In the genomic region with DNA sequence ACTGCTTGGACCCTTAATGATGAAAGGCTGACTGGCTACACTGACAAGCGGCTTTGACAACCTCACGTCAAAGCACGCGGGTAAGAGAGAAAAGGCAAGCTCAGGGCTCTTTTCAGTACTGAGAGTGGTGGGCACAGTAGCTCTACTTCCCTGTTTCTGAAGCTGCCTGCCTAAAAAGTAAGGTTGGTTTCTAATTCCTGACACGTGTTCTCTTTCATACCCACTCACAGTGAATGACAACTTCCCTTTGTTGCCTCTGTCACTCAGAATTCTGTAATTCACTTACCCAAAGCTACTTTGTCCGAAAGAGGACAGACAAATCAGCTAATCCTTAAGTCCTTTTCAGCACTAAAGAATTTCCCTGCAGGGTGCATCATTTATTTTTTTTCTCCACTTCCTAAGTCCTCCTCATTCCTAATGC, we compare ENCODE assay signal across 11 cellular contexts.
DNase-seq lines count a peak whose midpoint lies in the region; ATAC-seq, FAIRE-seq and TF ChIP-seq lines count a peak whose summit lies in the region.
"Had no signal": no experiment of that assay in that cellular context is flagged by ENCODE, and none has a peak within 500 bp of the region (broad histone marks: within the 10 kb centered on the region; RNA-seq: fewer than 3 reads in every experiment).

No MANE protein-coding gene starts in this region.

- no peaks in the 10 kb centered on the region for H3K9me3 ChIP-seq in left ventricle myocardium inferior (replicated peaks)
- H3K9me3 ChIP-seq in heart left ventricle: no peaks in the 10 kb centered on the region
- H3K9me3 ChIP-seq in GM12878 (replicated peaks; ENCODE audit: control insufficient read depth, insufficient read depth, low read length): no peaks in the 10 kb centered on the region
- no peaks in the 10 kb centered on the region for H3K9me3 ChIP-seq in breast epithelium
- H3K9me3 ChIP-seq: transverse colon had no signal

- 45 to 68% (median 54%) methylated on average over 6 of the region's 6 CpGs for WGBS in heart left ventricle, 4 donors
- 19% methylated on average over 6 of the region's 6 CpGs for WGBS in GM12878 (ENCODE audit: insufficient coverage, insufficient replicate concordance, low lambda C conversion rate, missing lambda C conversion rate)

- H2AFZ ChIP-seq in GM12878 (ENCODE audit: control insufficient read depth, low read depth, low read length): no peak overlapping the region

- H3K79me2 ChIP-seq in GM12878 (ENCODE audit: control insufficient read depth, insufficient read depth, low read length): no peaks in the 10 kb centered on the region

- ATAC-seq in heart left ventricle (no peak), HG03442 (IDR thresholded peaks at IDR 0.05; ENCODE audit: unreplicated experiment) (peak; percentile 36), GM12878 (no peak), sciatic nerve (no peak)
- ATAC-seq: activated CD4-positive, alpha-beta T cell treated with anti-CD3 and anti-CD28 coated beads for 36 hours had no signal

- no peak overlapping the region for H3K4me2 ChIP-seq in GM12878 (ENCODE audit: control insufficient read depth, insufficient read depth)

- DNase-seq in left ventricle myocardium inferior (no peak), heart left ventricle (no peak), GM12878 (ENCODE audit: low read depth, low spot score) (no peak), sciatic nerve (ENCODE audit: low spot score) (no peak), GF-D8 (lab: John Stamatoyannopoulos, UW) (no peak), breast epithelium (ENCODE audit: low spot score in 2 of 2) (no peak)
- no peak for DNase-seq in activated effector memory CD4-positive, alpha-beta T cell treated with anti-CD3 and anti-CD28 coated beads, Interleukin-2, amount 50 U/mL, for 16 hours
- DNase-seq: activated CD4-positive, alpha-beta T cell treated with anti-CD3 and anti-CD28 coated beads for 36 hours; NCI-H1092 treated with DMSO at 0.1 percent for 48 hours; transverse colon had no signal

- no peaks in the 10 kb centered on the region for H3K36me3 ChIP-seq in left ventricle myocardium inferior
- H3K36me3 ChIP-seq in heart left ventricle: no peaks in the 10 kb centered on the region
- no peaks in the 10 kb centered on the region for H3K36me3 ChIP-seq in GM12878 (ENCODE audit: control insufficient read depth in 2 of 2, insufficient read depth in 2 of 2, low read length in 1 of 2)
- no peaks in the 10 kb centered on the region for H3K36me3 ChIP-seq in breast epithelium
- H3K36me3 ChIP-seq: transverse colon had no signal

- no peak overlapping the region for H3K9ac ChIP-seq in GM12878 (ENCODE audit: control insufficient read depth, insufficient read depth, low read length)

- intact Hi-C loops in left ventricle myocardium inferior (cut with micrococcal nuclease) (no loop called here), heart left ventricle (cut with DNase I) (loop anchor here in 2 of 10 donors (5.0 to 10.0 kb wide), 2 partner anchors 81 to 171 kb away; no protein-coding TSS in a partner anchor), GM12878 (cut with micrococcal nuclease; ENCODE audit: unreplicated experiment) (no loop called here), sciatic nerve (cut with DNase I) (no loop called here), breast epithelium (cut with DNase I; ENCODE audit: low total_unique reads) (no loop called here)

- H4K20me1 ChIP-seq in GM12878 (ENCODE audit: control insufficient read depth, insufficient read depth): no peaks in the 10 kb centered on the region

- POLR2A ChIA-PET in GM12878 (lab: Charles Lee): no interaction called here

- BruUV-seq in GM12878 (replicated peaks; lab: Mats Ljungman, UMichigan): no TSS peak

- no peak for FAIRE-seq in GM12878 (lab: Jason Lieb, UNC)

- no peak for TF ChIP-seq POLR2A in heart left ventricle (IDR thresholded peaks at IDR 0.05)
- TF ChIP-seq POLR2A in GM12878 (IDR thresholded peaks at IDR 0.05; ENCODE audit: low read depth, low read length): no peak
- no peak for TF ChIP-seq POLR2A in breast epithelium (IDR thresholded peaks at IDR 0.05)

- TF ChIP-seq CTCF in left ventricle myocardium inferior (IDR thresholded peaks at IDR 0.05; ENCODE audit: borderline replicate concordance): no peak
- no peak for TF ChIP-seq CTCF in heart left ventricle (IDR thresholded peaks at IDR 0.05)
- no peak for TF ChIP-seq CTCF in GM12878 (IDR thresholded peaks at IDR 0.05 in 2 of 3, conservative IDR thresholded peaks at IDR 0.05 in 1 of 3; ENCODE audit: control insufficient read depth in 2 of 3, extremely low read depth in 1 of 3, insufficient read depth in 1 of 3, low read depth in 3 of 3, low read length in 3 of 3)
- TF ChIP-seq CTCF in breast epithelium (IDR thresholded peaks at IDR 0.05): no peak

- no peak for TF ChIP-seq EP300 in GM12878 (IDR thresholded peaks at IDR 0.05; ENCODE audit: borderline replicate concordance in 1 of 2, control insufficient read depth in 1 of 2, low read depth in 2 of 2, low read length in 2 of 2)

- no peak for TF ChIP-seq RAD21 in GM12878 (IDR thresholded peaks at IDR 0.05; ENCODE audit: insufficient read depth, low read depth, low read length)

- H3K27me3 ChIP-seq in left ventricle myocardium inferior (ENCODE audit: low read depth) (no peaks in the 10 kb centered on the region), heart left ventricle (no peaks in the 10 kb centered on the region), GM12878 (replicated peaks in 1 of 2; ENCODE audit: control insufficient read depth in 2 of 2, insufficient read depth in 2 of 2, low read length in 1 of 2) (no peaks in the 10 kb centered on the region; a peak in 1 of 4 replicates), breast epithelium (no peaks in the 10 kb centered on the region)
- H3K27me3 ChIP-seq: transverse colon had no signal

- SMC1A ChIA-PET in GM12878 (lab: Charles Lee; ENCODE audit: uncharacterized antibody, unreplicated experiment): no interaction called here

- H3K4me3 ChIP-seq in left ventricle myocardium inferior: no peak overlapping the region
- H3K4me3 ChIP-seq in heart left ventricle: no peak overlapping the region
- no peak overlapping the region for H3K4me3 ChIP-seq in GM12878
- no peak overlapping the region for H3K4me3 ChIP-seq in breast epithelium
- H3K4me3 ChIP-seq: transverse colon had no signal

- H3K4me1 ChIP-seq in left ventricle myocardium inferior (peaks cover 89% of the 10 kb centered on the region), heart left ventricle (peaks cover 5 to 82% (median 48%) of the 10 kb centered on the region in 12 donors), GM12878 (ENCODE audit: control insufficient read depth, insufficient read depth, low read length) (no peaks in the 10 kb centered on the region), breast epithelium (no peaks in the 10 kb centered on the region)
- H3K4me1 ChIP-seq: transverse colon had no signal

- RAD21 ChIA-PET in GM12878 (lab: Charles Lee; ENCODE audit: unreplicated experiment): no interaction called here

- in situ Hi-C loops in GM12878 (cut with MboI): no loop called here

- CTCF ChIA-PET in GM12878 (lab: Yijun Ruan, JAX): no interaction called here

- H3K27ac ChIP-seq in left ventricle myocardium inferior (replicated peaks) (peak overlapping the region; percentile 33), heart left ventricle (no peak overlapping the region), GM12878 (ENCODE audit: control insufficient read depth, insufficient read depth) (no peak overlapping the region), breast epithelium (no peak overlapping the region)
- H3K27ac ChIP-seq: transverse colon had no signal

TF ChIP-seq in GM12878, 131 proteins besides CTCF, POLR2A, EP300 and RAD21:
- no peak for TF ChIP-seq FOXK2 (IDR thresholded peaks at IDR 0.05)
- TF ChIP-seq, protein P1, sequence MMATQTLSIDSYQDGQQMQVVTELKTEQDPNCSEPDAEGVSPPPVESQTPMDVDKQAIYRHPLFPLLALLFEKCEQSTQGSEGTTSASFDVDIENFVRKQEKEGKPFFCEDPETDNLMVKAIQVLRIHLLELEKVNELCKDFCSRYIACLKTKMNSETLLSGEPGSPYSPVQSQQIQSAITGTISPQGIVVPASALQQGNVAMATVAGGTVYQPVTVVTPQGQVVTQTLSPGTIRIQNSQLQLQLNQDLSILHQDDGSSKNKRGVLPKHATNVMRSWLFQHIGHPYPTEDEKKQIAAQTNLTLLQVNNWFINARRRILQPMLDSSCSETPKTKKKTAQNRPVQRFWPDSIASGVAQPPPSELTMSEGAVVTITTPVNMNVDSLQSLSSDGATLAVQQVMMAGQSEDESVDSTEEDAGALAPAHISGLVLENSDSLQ (IDR thresholded peaks at IDR 0.05): peak; percentile 35; the same call in 1 of the 2 replicates
